Comparison of ENCODE assay signal across 12 cellular contexts in the genomic region with DNA sequence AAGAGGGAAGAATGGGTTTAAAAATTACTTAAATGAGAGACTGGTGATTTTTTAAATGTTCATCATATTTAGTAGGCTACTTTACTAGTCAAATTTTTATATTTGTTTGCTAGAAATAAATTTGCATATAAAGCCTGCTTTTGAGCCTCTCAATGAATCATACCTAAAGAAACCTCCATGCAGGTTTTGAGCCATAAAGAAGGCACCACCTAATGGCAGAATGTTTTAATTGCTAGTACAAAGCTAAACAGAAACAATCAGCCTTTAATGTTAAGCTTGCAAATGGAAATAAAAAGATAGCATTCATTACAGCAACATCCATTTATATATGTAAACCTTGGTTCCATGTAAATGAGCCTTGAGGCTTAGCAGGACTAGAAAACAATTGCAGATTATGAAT.
DNase-seq lines count a peak whose midpoint lies in the region; ATAC-seq, FAIRE-seq and TF ChIP-seq lines count a peak whose summit lies in the region.
"Had no signal": no experiment of that assay in that cellular context is flagged by ENCODE, and none has a peak within 500 bp of the region (broad histone marks: within the 10 kb centered on the region; RNA-seq: fewer than 3 reads in every experiment).

No MANE protein-coding gene starts in this region.

- H3K27me3 ChIP-seq in cardiac muscle cell, result no peaks in the 10 kb centered on the region
- H3K27me3 ChIP-seq in right atrium auricular region, result no peaks in the 10 kb centered on the region
- H3K27me3 ChIP-seq in upper lobe of right lung, result no peaks in the 10 kb centered on the region
- H3K27me3 ChIP-seq: upper lobe of left lung had no signal

- peak; percentile 45 for TF ChIP-seq CTCF in cardiac muscle cell (IDR thresholded peaks at IDR 0.05; ENCODE audit: low read depth, low read length)
- no peak for TF ChIP-seq CTCF in right atrium auricular region (IDR thresholded peaks at IDR 0.05)
- peak; percentile 9 for TF ChIP-seq CTCF in upper lobe of right lung (IDR thresholded peaks at IDR 0.05)

- DNase-seq in cardiac muscle cell (ENCODE audit: low read depth in 1 of 2, low spot score in 1 of 2) (peak in 1 of 2 donors; percentile 30), right atrium auricular region (ENCODE audit: low spot score) (no peak), M059J (ENCODE audit: low read depth) (peak; percentile 3), upper lobe of right lung (no peak), NCI-H1105 (lab: John Stamatoyannopoulos, UW) (no peak)
- DNase-seq: activated CD8-positive, alpha-beta memory T cell treated with anti-CD3 and anti-CD28 coated beads, Interleukin-2, amount 10 ng/mL, durations not matched to agents 7 days and 5 days; CD4-positive, alpha-beta memory T cell; lower lobe of right lung; upper lobe of left lung had no signal

- H3K36me3 ChIP-seq in cardiac muscle cell, result no peaks in the 10 kb centered on the region
- H3K36me3 ChIP-seq in right atrium auricular region, result no peaks in the 10 kb centered on the region
- H3K36me3 ChIP-seq in upper lobe of right lung, result no peaks in the 10 kb centered on the region
- H3K36me3 ChIP-seq: lower lobe of right lung, upper lobe of left lung had no signal

- FAIRE-seq in endometrium (lab: Jason Lieb, UNC), result peak; percentile 4

- intact Hi-C loops in upper lobe of right lung (cut with DNase I), result no loop called here

- no peak for ATAC-seq in upper lobe of right lung
- no peak for ATAC-seq in HG02678 (IDR thresholded peaks at IDR 0.05; ENCODE audit: unreplicated experiment)
- no peak for ATAC-seq in GM18511 (IDR thresholded peaks at IDR 0.05; ENCODE audit: unreplicated experiment)
- ATAC-seq: activated CD8-positive, alpha-beta memory T cell treated with anti-CD3 and anti-CD28 coated beads, Interleukin-2, amount 10 ng/mL, durations not matched to agents 7 days and 5 days; lower lobe of right lung had no signal

- no peak overlapping the region for H3K27ac ChIP-seq in cardiac muscle cell
- no peak overlapping the region for H3K27ac ChIP-seq in right atrium auricular region
- H3K27ac ChIP-seq in upper lobe of right lung, result no peak overlapping the region
- H3K27ac ChIP-seq: lower lobe of right lung, upper lobe of left lung had no signal

- H3K9me3 ChIP-seq in cardiac muscle cell (ENCODE audit: low read depth) (no peaks in the 10 kb centered on the region), right atrium auricular region (no peaks in the 10 kb centered on the region), upper lobe of right lung (no peaks in the 10 kb centered on the region)
- H3K9me3 ChIP-seq: lower lobe of right lung, upper lobe of left lung had no signal

- H3K4me3 ChIP-seq in cardiac muscle cell (no peak overlapping the region), right atrium auricular region (no peak overlapping the region), upper lobe of right lung (no peak overlapping the region)
- H3K4me3 ChIP-seq: lower lobe of right lung, upper lobe of left lung had no signal

- H3K4me1 ChIP-seq in cardiac muscle cell (ENCODE audit: low read depth) (no peaks in the 10 kb centered on the region), right atrium auricular region (no peaks in the 10 kb centered on the region), upper lobe of right lung (no peaks in the 10 kb centered on the region)
- H3K4me1 ChIP-seq: lower lobe of right lung, upper lobe of left lung had no signal

Comparison
In these comparisons a context has a peak if more than half of its experiments do, and no peak if none do; other contexts are left out.
1. CTCF ChIP-seq: peak in cardiac muscle cell (single experiment) and upper lobe of right lung (single experiment); none in right atrium auricular region (0 of 2).